11 cellular contexts compared by ENCODE assay signal in genomic region chr14:104726600-104727451, GRCh38. TPM values are rescaled to one million over a fixed set of nuclear protein-coding genes. Genes with fewer than 3 reads are reported as not detected.
DNase-seq lines count a peak whose midpoint lies in the region; TF ChIP-seq lines count a peak whose summit lies in the region.
"Had no signal": no experiment of that assay in that cellular context is flagged by ENCODE, and none has a peak within 500 bp of the region (broad histone marks: within the 10 kb centered on the region; RNA-seq: fewer than 3 reads in every experiment).

No MANE protein-coding gene starts in this region.

- intact Hi-C loops in ascending aorta (cut with DNase I): no loop called here

- no peak overlapping the region for H3K27ac Mint-ChIP-seq in osteocyte (ENCODE audit: unreplicated experiment)
- H3K27ac Mint-ChIP-seq: activated naive CD4-positive, alpha-beta T cell treated with anti-CD3 and anti-CD28 coated beads, Interleukin-2, amount 10 ng/mL, durations not matched to agents 7 days and 5 days; T-helper 2 cell treated with Interferon-gamma antibody and Interleukin-4, amounts not matched to agents 5 μg/mL and 100 μg/mL, for 36 hours had no signal

- H3K4me1 ChIP-seq in HEK293 (ENCODE audit: control insufficient read depth, insufficient read depth, low read length) (no peaks in the 10 kb centered on the region; the same call in 1 of the 2 replicates), ascending aorta (peaks cover 29 to 51% of the 10 kb centered on the region in 2 donors)

- peaks cover 3% of the 10 kb centered on the region for H3K27me3 Mint-ChIP-seq in osteocyte (ENCODE audit: unreplicated experiment)

- no peaks in the 10 kb centered on the region for H3K9me3 Mint-ChIP-seq in osteocyte (ENCODE audit: unreplicated experiment)
- H3K9me3 Mint-ChIP-seq: activated naive CD4-positive, alpha-beta T cell treated with anti-CD3 and anti-CD28 coated beads, Interleukin-2, amount 10 ng/mL, durations not matched to agents 7 days and 5 days; T-helper 2 cell treated with Interferon-gamma antibody and Interleukin-4, amounts not matched to agents 5 μg/mL and 100 μg/mL, for 36 hours had no signal

- peak; percentile 45; the same call in 1 of the 2 replicates for TF ChIP-seq CTCF in HEK293 (tag by site-specific recombination; IDR thresholded peaks at IDR 0.05)
- no peak for TF ChIP-seq CTCF in ascending aorta (IDR thresholded peaks at IDR 0.05)
- TF ChIP-seq CTCF in osteocyte (IDR thresholded peaks at IDR 0.05): no peak

- H3K36me3 ChIP-seq in HEK293 (ENCODE audit: control insufficient read depth in 2 of 2, insufficient read depth in 1 of 2, low read length in 2 of 2) (no peaks in the 10 kb centered on the region), ascending aorta (no peaks in the 10 kb centered on the region)
- H3K36me3 ChIP-seq: thyroid gland had no signal

- DNase-seq in COLO668 (lab: John Stamatoyannopoulos, UW; ENCODE audit: unreplicated experiment) (peak; percentile 16), ascending aorta (ENCODE audit: low spot score in 2 of 2) (no peak), midbrain (lab: John Stamatoyannopoulos, UW) (peak; percentile 38), osteocyte (ENCODE audit: extremely low spot score, unreplicated experiment) (no peak), ureter (ENCODE audit: low spot score) (no peak)
- no peak for DNase-seq in stimulated activated naive CD4-positive, alpha-beta T cell treated with Interleukin-2 at 50 U/mL for 16 hours (lab: John Stamatoyannopoulos, UW)
- DNase-seq in stimulated activated CD4-positive, alpha-beta T cell treated with anti-CD3 and anti-CD28 coated beads, Interleukin-1b, Interleukin-23, amount 100 ng/mL, for 48 hours: no peak
- DNase-seq: activated naive CD4-positive, alpha-beta T cell treated with anti-CD3 and anti-CD28 coated beads, Interleukin-2, amount 10 ng/mL, durations not matched to agents 7 days and 5 days; thyroid gland had no signal

- H3K4me3 ChIP-seq in HEK293 (ENCODE audit: low read depth, low read length): no peak overlapping the region
- peak overlapping the region in 1 of 2 donors; percentile 94 for H3K4me3 ChIP-seq in ascending aorta
- H3K4me3 ChIP-seq: thyroid gland had no signal

- CTCF ChIA-PET in HEK293 (lab: Yijun Ruan, JAX): interaction anchor here (2.0 kb wide), 1 partner anchor 10 kb away, joined by 4 read pairs; no protein-coding TSS in a partner anchor

- H3K27ac ChIP-seq in HEK293 (ENCODE audit: extremely low read depth, low read depth, low read length): no peak overlapping the region
- H3K27ac ChIP-seq in ascending aorta: peak overlapping the region; percentile 84 to 89
- H3K27ac ChIP-seq: thyroid gland had no signal

- peaks cover 15% of the 10 kb centered on the region for H3K4me1 Mint-ChIP-seq in osteocyte (ENCODE audit: unreplicated experiment)
- H3K4me1 Mint-ChIP-seq: activated naive CD4-positive, alpha-beta T cell treated with anti-CD3 and anti-CD28 coated beads, Interleukin-2, amount 10 ng/mL, durations not matched to agents 7 days and 5 days had no signal

- no peak overlapping the region for H3K4me3 Mint-ChIP-seq in osteocyte (ENCODE audit: unreplicated experiment)
- H3K4me3 Mint-ChIP-seq: activated naive CD4-positive, alpha-beta T cell treated with anti-CD3 and anti-CD28 coated beads, Interleukin-2, amount 10 ng/mL, durations not matched to agents 7 days and 5 days; T-helper 2 cell treated with Interferon-gamma antibody and Interleukin-4, amounts not matched to agents 5 μg/mL and 100 μg/mL, for 36 hours had no signal

- POLR2A ChIA-PET in HEK293 (lab: Yijun Ruan, JAX): interaction anchor here (0.9 kb wide), 1 partner anchor 26 kb away, joined by 4 read pairs; the partner anchor contains the start of gene SIVA1

- H3K27me3 ChIP-seq in ascending aorta: no peaks in the 10 kb centered on the region
- H3K27me3 ChIP-seq: thyroid gland had no signal

- H3K9me3 ChIP-seq in HEK293 (ENCODE audit: control insufficient read depth, insufficient read depth, low read depth, low read length) (no peaks in the 10 kb centered on the region), ascending aorta (no peaks in the 10 kb centered on the region)
- H3K9me3 ChIP-seq: thyroid gland had no signal

- H3K36me3 Mint-ChIP-seq in osteocyte (ENCODE audit: unreplicated experiment): no peaks in the 10 kb centered on the region

TF ChIP-seq in HEK293, 187 proteins besides CTCF, POLR2A, EP300 and RAD21:
- TF ChIP-seq ZNF645 (tag by site-specific recombination; IDR thresholded peaks at IDR 0.05) (no peak), ZNF37A (tag by site-specific recombination; IDR thresholded peaks at IDR 0.05) (no peak), ZNF157 (tag by site-specific recombination; IDR thresholded peaks at IDR 0.05) (no peak), SALL2 (tag by site-specific recombination; IDR thresholded peaks at IDR 0.05; ENCODE audit: borderline replicate concordance) (no peak), ZNF423 (tag by site-specific recombination; IDR thresholded peaks at IDR 0.05) (0 out of 2 replicates have a peak, but pooled peaks have one; percentile 13), ZBTB48 (tag by site-specific recombination; IDR thresholded peaks at IDR 0.05) (no peak), ZFHX2 (tag by site-specific recombination; conservative IDR thresholded peaks at IDR 0.05) (0 out of 2 replicates have a peak, but pooled peaks have one; percentile 7), HIC1 (tag by site-specific recombination; IDR thresholded peaks at IDR 0.05) (0 out of 2 replicates have a peak, but pooled peaks have one; percentile 28), PATZ1 (tag by site-specific recombination; IDR thresholded peaks at IDR 0.05) (no peak), ZFP37 (tag by site-specific recombination; IDR thresholded peaks at IDR 0.05) (no peak), ZNF169 (tag by site-specific recombination; IDR thresholded peaks at IDR 0.05) (no peak), ZNF585B (tag by site-specific recombination; IDR thresholded peaks at IDR 0.05) (no peak), WT1 (tag by site-specific recombination; IDR thresholded peaks at IDR 0.05) (no peak), ZNF16 (tag by site-specific recombination; IDR thresholded peaks at IDR 0.05; ENCODE audit: low read depth) (no peak), ZNF837 (tag by site-specific recombination; IDR thresholded peaks at IDR 0.05) (no peak), ZNF792 (tag by site-specific recombination; IDR thresholded peaks at IDR 0.05) (no peak), ZBTB20 (tag by site-specific recombination; IDR thresholded peaks at IDR 0.05) (no peak), ZNF76 (tag by site-specific recombination; IDR thresholded peaks at IDR 0.05; ENCODE audit: borderline replicate concordance, low read depth) (no peak)

RNA-seq across cellular contexts. Expression of gene ADSS1, which starts 2.8 kb away (rescaled TPM):
- total RNA-seq in ascending aorta (30.2 TPM), osteocyte (3.7 and 4.5 TPM in 2 replicates), ureter (11.0 TPM)

RNA-seq across cellular contexts. Expression of gene SIVA1, which starts 26.1 kb away (rescaled TPM):
- total RNA-seq in ascending aorta: 410 TPM
- 50.1 and 52.3 TPM in 2 replicates for total RNA-seq in osteocyte
- 56.5 TPM for total RNA-seq in ureter

RNA-seq across cellular contexts. Expression of gene INF2, which starts 37.4 kb away (rescaled TPM):
- total RNA-seq in ascending aorta: 249 TPM
- total RNA-seq in osteocyte: 124 and 130 TPM in 2 replicates
- total RNA-seq in ureter: 81.6 TPM

Comparison
In these comparisons a context has a peak if more than half of its experiments do, and no peak if none do; other contexts are left out.
1. DNase-seq: peak in COLO668 (single experiment) and midbrain (single experiment); none in ascending aorta (0 of 2), osteocyte (single experiment), stimulated activated naive CD4-positive, alpha-beta T cell treated with Interleukin-2 at 50 U/mL for 16 hours (single experiment), ureter (single experiment) and stimulated activated CD4-positive, alpha-beta T cell treated with anti-CD3 and anti-CD28 coated beads, Interleukin-1b, Interleukin-23, amount 100 ng/mL, for 48 hours (single experiment).